ENCODE assay signal across 1 cellular context in genomic region chr15:90807074-90807646, GRCh38.
TF ChIP-seq lines count a peak whose summit lies in the region.

No MANE protein-coding gene starts in this region.

TF ChIP-seq in HEK293, 187 proteins besides CTCF, POLR2A, EP300 and RAD21 (continued from another document):
- TF ChIP-seq PRDM6 (tag by site-specific recombination; IDR thresholded peaks at IDR 0.05) = no peak
- no peak for TF ChIP-seq ZNF416 (tag by site-specific recombination; IDR thresholded peaks at IDR 0.05)
